12 cellular contexts compared by ENCODE assay signal in the genomic region with DNA sequence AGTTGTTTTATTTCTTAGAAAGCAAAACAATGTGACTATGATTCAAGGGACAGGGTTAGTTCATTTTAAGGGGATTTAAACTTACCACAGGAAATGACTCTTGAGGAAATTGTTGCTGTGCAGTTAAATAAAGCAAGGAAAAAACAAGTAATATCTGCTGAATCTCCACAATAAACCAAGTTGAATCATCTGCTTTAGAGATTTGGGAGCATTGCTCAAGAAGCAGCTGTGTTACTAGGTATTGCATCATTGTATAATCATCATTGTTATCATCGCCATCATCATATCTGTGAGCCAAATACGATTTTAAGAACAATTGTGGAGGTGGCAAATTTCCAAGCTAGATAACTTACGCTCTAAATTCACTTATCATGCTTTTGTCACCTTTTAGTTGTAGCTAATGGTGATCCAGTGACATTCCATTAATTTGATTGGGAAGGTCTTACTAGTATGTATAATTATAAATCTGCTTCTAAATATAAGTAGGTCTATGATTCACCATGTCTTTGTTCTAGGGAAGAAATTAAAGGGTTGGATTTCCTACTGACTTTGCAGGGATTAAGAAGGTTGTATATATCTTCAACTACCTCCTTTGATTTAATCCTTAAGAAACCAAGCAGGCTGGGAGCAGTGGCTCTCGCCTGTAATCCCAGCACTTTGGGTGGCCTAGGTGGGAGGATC.
DNase-seq lines count a peak whose midpoint lies in the region; FAIRE-seq and TF ChIP-seq lines count a peak whose summit lies in the region.
"Had no signal": no experiment of that assay in that cellular context is flagged by ENCODE, and none has a peak within 500 bp of the region (broad histone marks: within the 10 kb centered on the region; RNA-seq: fewer than 3 reads in every experiment).

No MANE protein-coding gene starts in this region.

- peak; percentile 97 for DNase-seq in AG10803 (ENCODE audit: low read depth)
- DNase-seq in HTR-8/SVneo (ENCODE audit: insufficient read length, low spot score): peak; percentile 88
- DNase-seq in adipocyte (ENCODE audit: low read depth): peak; percentile 91
- peak; percentile 85 for DNase-seq in kidney glomerular epithelial cell (lab: John Stamatoyannopoulos, UW)
- no peak for DNase-seq in stimulated activated CD8-positive, alpha-beta memory T cell treated with anti-CD3 and anti-CD28 coated beads, Interleukin-4, amount 100 ng/mL, for 48 hours
- DNase-seq in NCI-H510A (lab: John Stamatoyannopoulos, UW): no peak
- no peak for DNase-seq in NCI-H526 (lab: John Stamatoyannopoulos, UW)
- no peak for DNase-seq in NK-92 treated with Interleukin-12 subunit alpha and Interleukin-12 subunit beta, amount 100 ng/mL, for 24 hours (lab: John Stamatoyannopoulos, UW)
- DNase-seq: activated CD8-positive, alpha-beta memory T cell treated with anti-CD3 and anti-CD28 coated beads for 24 hours; NCI-H2029; retina had no signal

- H3K9ac ChIP-seq in adipocyte (ENCODE audit: low read length): no peak overlapping the region

- no peaks in the 10 kb centered on the region for H3K9me3 ChIP-seq in adipocyte (ENCODE audit: control insufficient read depth, low read length)
- H3K9me3 ChIP-seq: thoracic aorta had no signal

- no peak overlapping the region for H3K4me3 ChIP-seq in AG10803 (ENCODE audit: low read length)
- no peak overlapping the region for H3K4me3 ChIP-seq in adipocyte (ENCODE audit: low read length)
- H3K4me3 ChIP-seq: thoracic aorta had no signal

- no peaks in the 10 kb centered on the region for H3K27me3 ChIP-seq in adipocyte (replicated peaks; ENCODE audit: control insufficient read depth, insufficient read depth, low read length)

- no peak for TF ChIP-seq CTCF in AG10803 (conservative IDR thresholded peaks at IDR 0.05; ENCODE audit: low read length)

- H3K36me3 ChIP-seq in adipocyte (ENCODE audit: control insufficient read depth, insufficient read depth, low read length, severe bottlenecking): no peaks in the 10 kb centered on the region
- H3K36me3 ChIP-seq: thoracic aorta had no signal

- H3K4me1 ChIP-seq in adipocyte (ENCODE audit: control insufficient read depth, insufficient read depth, low read length): peaks cover 11% of the 10 kb centered on the region

- peak; percentile 94 for FAIRE-seq in HTR-8/SVneo (lab: Jason Lieb, UNC)

Comparison
In these comparisons a context has a peak if more than half of its experiments do, and no peak if none do; other contexts are left out.
1. DNase-seq: peak in AG10803 (single experiment), HTR-8/SVneo (single experiment), adipocyte (single experiment) and kidney glomerular epithelial cell (single experiment); none in stimulated activated CD8-positive, alpha-beta memory T cell treated with anti-CD3 and anti-CD28 coated beads, Interleukin-4, amount 100 ng/mL, for 48 hours (single experiment), NCI-H510A (single experiment), NCI-H526 (0 of 2) and NK-92 treated with Interleukin-12 subunit alpha and Interleukin-12 subunit beta, amount 100 ng/mL, for 24 hours (single experiment).